In genomic region chr16:48503779-48504178, GRCh38 we compare ENCODE assay signal across 13 cellular contexts.
DNase-seq lines count a peak whose midpoint lies in the region; ATAC-seq, FAIRE-seq and TF ChIP-seq lines count a peak whose summit lies in the region.
"Had no signal": no experiment of that assay in that cellular context is flagged by ENCODE, and none has a peak within 500 bp of the region (broad histone marks: within the 10 kb centered on the region; RNA-seq: fewer than 3 reads in every experiment).

No MANE protein-coding gene starts in this region.

- POLR2A ChIA-PET in H1 (lab: Charles Lee; ENCODE audit: partially characterized antibody), result interaction anchor here (0.6 kb wide), 1 partner anchor 101 kb away, joined by 3 read pairs; no protein-coding TSS in a partner anchor
- POLR2A ChIA-PET in HepG2 (lab: Yijun Ruan, JAX), result no interaction called here

- 0 out of 7 replicates have a peak, but pooled peaks cover 0 to 3% (median 1%) of the 10 kb centered on the region in 4 experiments for H3K4me1 ChIP-seq in H1 (replicated peaks in 1 of 4; ENCODE audit: control insufficient read depth in 3 of 4, insufficient read depth in 4 of 4, low read length in 3 of 4)
- no peaks in the 10 kb centered on the region for H3K4me1 ChIP-seq in uterus
- peaks cover 11% of the 10 kb centered on the region for H3K4me1 ChIP-seq in HepG2 (ENCODE audit: insufficient read depth, low read length)

- H3K27me3 ChIP-seq in H1 (replicated peaks in 1 of 4; ENCODE audit: control insufficient read depth in 3 of 4, extremely low read depth in 1 of 4, insufficient read depth in 3 of 4, low read length in 3 of 4) (no peaks in the 10 kb centered on the region), uterus (no peaks in the 10 kb centered on the region), HepG2 (ENCODE audit: control insufficient read depth in 1 of 2, insufficient read depth in 2 of 2, low read length in 2 of 2) (peaks cover 0 to 17% of the 10 kb centered on the region in 2 experiments; a peak in 2 of 5 replicates)
- H3K27me3 ChIP-seq: gastroesophageal sphincter had no signal

- ATAC-seq in HepG2, result no peak
- ATAC-seq: activated T-helper 17 cell treated with anti-CD3 and anti-CD28 coated beads, Interleukin-2, amount 50 U/mL, for 72 hours; gastroesophageal sphincter had no signal

- CTCF ChIA-PET in H1 (lab: Charles Lee; ENCODE audit: partially characterized antibody) (interaction anchor here (0.6 to 2.0 kb wide), 4 partner anchors 10 to 126 kb away, joined by 3 to 4 read pairs (median 4); no protein-coding TSS in a partner anchor), HepG2 (lab: Yijun Ruan, JAX; ENCODE audit: low intra/inter-chr PET ratio, low total read pairs) (no interaction called here)

- H3K9ac ChIP-seq in H1 (replicated peaks in 1 of 4; ENCODE audit: extremely low read depth in 1 of 4, low read depth in 3 of 4, low read length in 3 of 4) (no peak overlapping the region), HepG2 (ENCODE audit: insufficient read depth, low read depth, low read length) (no peak overlapping the region)

- in situ Hi-C loops in HepG2 (cut with HindIII; ENCODE audit: extremely low pct_ligation_motif_present, low pct_unique_long_range_greater_than_20kb), result no loop called here

- no peaks in the 10 kb centered on the region for H3K79me2 ChIP-seq in H1 (ENCODE audit: control insufficient read depth in 1 of 2, insufficient read depth in 2 of 2, low read length in 2 of 2)
- H3K79me2 ChIP-seq in HepG2 (ENCODE audit: insufficient read depth, low read length), result no peaks in the 10 kb centered on the region

- H3K18ac ChIP-seq in H1 (ENCODE audit: extremely low read depth, low read length), result no peak overlapping the region

- no peak for TF ChIP-seq POLR2A in H1 (IDR thresholded peaks at IDR 0.05; ENCODE audit: control extremely low read depth in 1 of 2, low read depth in 2 of 2, low read length in 2 of 2)
- TF ChIP-seq POLR2A in uterus (IDR thresholded peaks at IDR 0.05), result no peak
- TF ChIP-seq POLR2A in HepG2 (IDR thresholded peaks at IDR 0.05; ENCODE audit: insufficient read depth in 1 of 2, low read depth in 2 of 2, low read length in 2 of 2), result no peak

- H4K8ac ChIP-seq in H1 (ENCODE audit: extremely low read depth, insufficient read depth, low read length), result peak overlapping the region; percentile 57; the same call in 1 of the 2 replicates

- H3K56ac ChIP-seq in H1 (replicated peaks; ENCODE audit: insufficient read length, low read depth, low read length), result no peak overlapping the region

- H3K27ac ChIP-seq in H1 (ENCODE audit: low read depth, low read length), result no peak overlapping the region
- H3K27ac ChIP-seq in uterus, result peak overlapping the region; percentile 4 to 15
- no peak overlapping the region for H3K27ac ChIP-seq in HepG2 (ENCODE audit: extremely low read length, insufficient read depth, low read length)
- H3K27ac ChIP-seq: 22Rv1, gastroesophageal sphincter, lower lobe of right lung had no signal

- no peak overlapping the region for H2BK20ac ChIP-seq in H1 (ENCODE audit: low read length)

- 91% methylated on average over 5 of the region's 5 CpGs; no CpG with 5 or more reads in 1 of the 2 experiments for WGBS in H1 (ENCODE audit: extremely low coverage in 1 of 2, insufficient coverage in 1 of 2, insufficient read length in 1 of 2, insufficient replicate concordance in 2 of 2, low coverage in 1 of 2, low lambda C conversion rate in 2 of 2, missing lambda C conversion rate in 1 of 2), 2 experiments
- WGBS in HepG2 (ENCODE audit: low lambda C conversion rate), result 43% methylated on average over 5 of the region's 5 CpGs

- H3K14ac ChIP-seq in H1 (ENCODE audit: insufficient read length), result no peak overlapping the region

- H3K4ac ChIP-seq in H1 (replicated peaks; ENCODE audit: insufficient read length, low read depth, low read length), result no peak overlapping the region

- H4K20me1 ChIP-seq in H1 (replicated peaks in 1 of 2; ENCODE audit: control insufficient read depth in 1 of 2, insufficient read depth in 2 of 2, low read length in 2 of 2), result no peaks in the 10 kb centered on the region
- H4K20me1 ChIP-seq in HepG2 (ENCODE audit: insufficient read depth, low read length), result no peaks in the 10 kb centered on the region

- intact Hi-C loops in uterus (cut with DNase I; ENCODE audit: low total_unique reads), result no loop called here
- intact Hi-C loops in HepG2 (cut with micrococcal nuclease; ENCODE audit: unreplicated experiment), result no loop called here

- no peak overlapping the region for H2AFZ ChIP-seq in H1 (ENCODE audit: low read length)
- H2AFZ ChIP-seq in HepG2 (ENCODE audit: low read length), result no peak overlapping the region

- H2BK15ac ChIP-seq in H1 (ENCODE audit: low read length), result no peak overlapping the region

- H3K23me2 ChIP-seq in H1 (ENCODE audit: low read depth, low read length), result no peaks in the 10 kb centered on the region

- H2BK12ac ChIP-seq in H1 (ENCODE audit: low read depth, low read length), result no peak overlapping the region

- no TSS peak for BruUV-seq in HepG2 (replicated peaks; lab: Mats Ljungman, UMichigan)

- no peak overlapping the region for H3K23ac ChIP-seq in H1 (ENCODE audit: insufficient read length)

- H4K5ac ChIP-seq in H1 (ENCODE audit: insufficient read length, low read depth, low read length), result no peak overlapping the region

- no peak overlapping the region for H2BK120ac ChIP-seq in H1 (replicated peaks; ENCODE audit: low read depth, low read length)

- H3K36me3 ChIP-seq in H1 (ENCODE audit: control insufficient read depth in 2 of 4, insufficient read depth in 4 of 4, low read length in 3 of 4) (no peaks in the 10 kb centered on the region), uterus (no peaks in the 10 kb centered on the region), HepG2 (replicated peaks in 1 of 2; ENCODE audit: control insufficient read depth in 1 of 2, insufficient read depth in 2 of 2, low read length in 2 of 2) (no peaks in the 10 kb centered on the region)
- H3K36me3 ChIP-seq: gastroesophageal sphincter, lower lobe of right lung had no signal

- H2AK5ac ChIP-seq in H1 (ENCODE audit: low read depth, low read length), result no peak overlapping the region

- H3K9me3 ChIP-seq in H1 (ENCODE audit: insufficient read depth in 2 of 2, low read depth in 1 of 2, low read length in 1 of 2) (peaks cover 9 to 11% of the 10 kb centered on the region in 2 experiments), uterus (no peaks in the 10 kb centered on the region), HepG2 (ENCODE audit: low read length) (no peaks in the 10 kb centered on the region)
- H3K9me3 ChIP-seq: lower lobe of right lung had no signal

- TF ChIP-seq CTCF in H1 (IDR thresholded peaks at IDR 0.05; ENCODE audit: control extremely low read depth in 1 of 3, insufficient read depth in 1 of 3, low read depth in 1 of 3, low read length in 3 of 3) (no peak), uterus (IDR thresholded peaks at IDR 0.05) (no peak), HepG2 (CRISPR knock-in tag; IDR thresholded peaks at IDR 0.05) (no peak)

- H3K4me2 ChIP-seq in H1 (ENCODE audit: insufficient read depth in 1 of 2, low read depth in 2 of 2, low read length in 2 of 2), result no peak overlapping the region
- H3K4me2 ChIP-seq in HepG2 (ENCODE audit: low read depth, low read length), result no peak overlapping the region

- H3K4me3 ChIP-seq in H1 (ENCODE audit: extremely low read depth in 1 of 4, insufficient read depth in 2 of 4, low read depth in 3 of 4, low read length in 4 of 4) (no peak overlapping the region), uterus (no peak overlapping the region), HepG2 (replicated peaks in 1 of 3; ENCODE audit: insufficient read depth in 1 of 3, low read depth in 2 of 3, low read length in 3 of 3) (no peak overlapping the region)
- H3K4me3 ChIP-seq: gastroesophageal sphincter, lower lobe of right lung had no signal

- peak; percentile 2 for DNase-seq in NCI-H1694 (lab: John Stamatoyannopoulos, UW)
- DNase-seq in NCI-H1694 treated with DMSO at 0.1 percent for 48 hours (lab: John Stamatoyannopoulos, UW), result no peak
- DNase-seq in H1 (ENCODE audit: low read depth in 1 of 2, low spot score in 2 of 2), result no peak
- peak; percentile 83 for DNase-seq in mesenteric fat pad (ENCODE audit: low spot score)
- DNase-seq in uterus, result peak; percentile 66 to 78
- DNase-seq in HUDEP-2 (lab: John Stamatoyannopoulos, UW; ENCODE audit: unreplicated experiment in 76 of 76), result no peak
- no peak for DNase-seq in HepG2 (ENCODE audit: low spot score)
- DNase-seq in T-helper 2 cell, result no peak
- DNase-seq: activated CD4-positive, alpha-beta T cell treated with anti-CD3 and anti-CD28 coated beads for 4 hours; lower lobe of right lung had no signal

- FAIRE-seq in H1 (lab: Jason Lieb, UNC) (no peak), HepG2 (lab: Jason Lieb, UNC) (no peak)

- TF ChIP-seq EP300 in H1 (IDR thresholded peaks at IDR 0.05; ENCODE audit: borderline replicate concordance in 1 of 2, low read depth in 2 of 2, low read length in 2 of 2), result no peak
- no peak for TF ChIP-seq EP300 in HepG2 (IDR thresholded peaks at IDR 0.05; ENCODE audit: low read depth in 2 of 2, low read length in 2 of 2)
- TF ChIP-seq EP300 in HepG2 (CRISPR knock-in tag; IDR thresholded peaks at IDR 0.05; ENCODE audit: borderline replicate concordance), result no peak

- TF ChIP-seq RAD21 in H1 (IDR thresholded peaks at IDR 0.05 in 1 of 2, conservative IDR thresholded peaks at IDR 0.05 in 1 of 2; ENCODE audit: low read depth in 2 of 2, low read length in 2 of 2), result no peak
- no peak for TF ChIP-seq RAD21 in HepG2 (CRISPR knock-in tag; IDR thresholded peaks at IDR 0.05)

- H2BK5ac ChIP-seq in H1 (ENCODE audit: low read depth, low read length), result no peak overlapping the region

- no peaks in the 10 kb centered on the region for H3K79me1 ChIP-seq in H1 (ENCODE audit: low read depth, low read length)

- no peak overlapping the region for H4K91ac ChIP-seq in H1 (replicated peaks; ENCODE audit: insufficient read length, low read length)

TF ChIP-seq in H1, 55 proteins besides CTCF, POLR2A, EP300 and RAD21 (continues in another document):
- no peak for TF ChIP-seq EGR1 (IDR thresholded peaks at IDR 0.05; ENCODE audit: borderline replicate concordance, low read depth, low read length)
- TF ChIP-seq CREB1 (IDR thresholded peaks at IDR 0.05), result no peak
- TF ChIP-seq YY1 (IDR thresholded peaks at IDR 0.05; ENCODE audit: low read depth, low read length), result no peak

TF ChIP-seq in HepG2, 621 proteins besides CTCF, POLR2A, EP300 and RAD21 (continues in another document):
- TF ChIP-seq IRF9 (CRISPR knock-in tag; IDR thresholded peaks at IDR 0.05; ENCODE audit: borderline replicate concordance) (no peak), ZNF749 (CRISPR knock-in tag; IDR thresholded peaks at IDR 0.05; ENCODE audit: borderline replicate concordance) (no peak)

Comparison
In these comparisons a context has a peak if more than half of its experiments do, and no peak if none do; other contexts are left out.
1. DNase-seq: peak in NCI-H1694 (single experiment), mesenteric fat pad (single experiment) and uterus (2 of 2); none in NCI-H1694 treated with DMSO at 0.1 percent for 48 hours (single experiment), H1 (0 of 2), HUDEP-2 (0 of 76), HepG2 (single experiment) and T-helper 2 cell (0 of 5).
2. H3K27ac ChIP-seq: peak in uterus (2 of 2); none in H1 (single experiment) and HepG2 (single experiment).